Comparison of ENCODE assay signal across 34 cellular contexts in genomic region chr3:35078780-35079179, GRCh38.
"Had no signal": no experiment of that assay in that cellular context is flagged by ENCODE, and none has a peak within 500 bp of the region (broad histone marks: within the 10 kb centered on the region; RNA-seq: fewer than 3 reads in every experiment).

No MANE protein-coding gene starts in this region.

- H3K36me3 ChIP-seq: MG63 had no signal

- H3K4me3 ChIP-seq: MG63 had no signal

- DNase-seq: Karpas-422, Kasumi-1, MG63, MM.1S, MV-4-11, NCI-H1048, NCI-H1092, NCI-H1092 treated with DMSO at 0.1 percent for 48 hours, NCI-H1105, NCI-H1105 treated with DMSO at 0.1 percent for 48 hours, NCI-H1417, NCI-H1417 treated with DMSO at 0.1 percent for 48 hours, NCI-H1436, NCI-H1436 treated with DMSO at 0.1 percent for 48 hours, NCI-H146, NCI-H1694, NCI-H1694 treated with DMSO at 0.1 percent for 48 hours, NCI-H187, NCI-H187 treated with DMSO at 0.1 percent for 48 hours, NCI-H1930, NCI-H2029, NCI-H2029 treated with DMSO at 0.1 percent for 48 hours, NCI-H2081, NCI-H2081 treated with DMSO at 0.1 percent for 48 hours, NCI-H2107, NCI-H2171, NCI-H2171 treated with DMSO at 0.1 percent for 48 hours, NCI-H2227 treated with DMSO at 0.1 percent for 48 hours, NCI-H226, NCI-H345, NCI-H446, NCI-H446 treated with DMSO at 0.1 percent for 48 hours, NCI-H510A, NCI-H510A treated with DMSO at 0.1 percent for 48 hours had no signal

- H3K27me3 ChIP-seq: MG63 had no signal

- H3K9me3 ChIP-seq: MG63 had no signal
